ENCODE assay signal across 1 cellular context in genomic region chr3:2354702-2355101, GRCh38.
TF ChIP-seq lines count a peak whose summit lies in the region.

No MANE protein-coding gene starts in this region.

TF ChIP-seq in GM23338, 12 proteins besides CTCF, POLR2A, EP300 and RAD21 (continued from another document):
- TF ChIP-seq ZNF462 (CRISPR knock-in tag; IDR thresholded peaks at IDR 0.05) = no peak
